ENCODE assay signal across 17 cellular contexts in the genomic region with DNA sequence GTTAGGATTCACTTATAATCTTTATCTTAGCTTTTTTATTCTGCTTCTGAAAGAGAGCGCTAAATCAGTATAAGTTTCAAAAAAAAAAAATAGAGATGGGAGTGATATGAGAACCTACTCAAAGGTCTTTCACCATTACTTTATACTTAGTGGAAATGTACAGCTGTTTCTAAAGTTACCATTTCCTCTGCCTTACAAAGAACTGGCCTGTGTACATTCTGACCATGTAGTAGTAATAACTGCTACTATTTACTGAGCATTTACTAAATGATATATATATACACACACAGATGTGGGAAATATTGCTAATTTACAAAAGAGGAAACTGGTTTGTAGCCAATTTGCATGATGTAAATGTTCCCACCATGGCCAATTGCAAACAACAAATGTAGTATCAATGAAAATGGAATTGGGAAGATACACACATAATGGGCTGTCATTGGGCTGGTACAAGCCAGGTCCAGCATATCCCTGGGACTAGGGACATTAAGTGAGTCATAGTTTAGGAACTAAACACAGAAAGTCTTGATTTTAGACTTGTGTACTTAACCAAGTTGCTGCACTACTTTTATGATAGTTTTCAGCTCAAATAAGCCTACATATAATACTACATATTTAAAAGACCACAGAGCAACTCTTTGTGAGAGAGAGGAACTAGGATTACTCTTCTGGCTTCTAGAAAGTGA.
DNase-seq lines count a peak whose midpoint lies in the region; ATAC-seq, FAIRE-seq and TF ChIP-seq lines count a peak whose summit lies in the region.
"Had no signal": no experiment of that assay in that cellular context is flagged by ENCODE, and none has a peak within 500 bp of the region (broad histone marks: within the 10 kb centered on the region; RNA-seq: fewer than 3 reads in every experiment).

No MANE protein-coding gene starts in this region.

- H3K4me1 ChIP-seq in mesodermal cell (ENCODE audit: control insufficient read depth, insufficient read depth, low read length, poor library complexity, severe bottlenecking) (no peaks in the 10 kb centered on the region), tibial nerve (no peaks in the 10 kb centered on the region)
- H3K4me1 ChIP-seq in CD8-positive, alpha-beta T cell (ENCODE audit: insufficient read depth, low read length), result no peaks in the 10 kb centered on the region

- POLR2A ChIA-PET in CD8-positive, alpha-beta T cell (lab: Charles Lee), result interaction anchor here (0.6 kb wide), 1 partner anchor 242 kb away, joined by 3 read pairs; no protein-coding TSS in a partner anchor

- H3K4me3 ChIP-seq in mesodermal cell (ENCODE audit: extremely low read depth, insufficient read depth, low read length, poor library complexity, severe bottlenecking) (no peak overlapping the region), tibial nerve (no peak overlapping the region)
- no peak overlapping the region for H3K4me3 ChIP-seq in CD8-positive, alpha-beta T cell (ENCODE audit: low read depth, low read length)

- TF ChIP-seq EP300 in tibial nerve (IDR thresholded peaks at IDR 0.05), result no peak

- TF ChIP-seq CTCF in chondrocyte (IDR thresholded peaks at IDR 0.05), result no peak
- TF ChIP-seq CTCF in tibial nerve (IDR thresholded peaks at IDR 0.05), result no peak
- no peak for TF ChIP-seq CTCF in CD8-positive, alpha-beta T cell (IDR thresholded peaks at IDR 0.05)

- H3K27ac ChIP-seq in mesodermal cell (ENCODE audit: low read depth, low read length, severe bottlenecking) (peak overlapping the region; percentile 11), tibial nerve (no peak overlapping the region)
- no peak overlapping the region for H3K27ac ChIP-seq in CD8-positive, alpha-beta T cell (ENCODE audit: low read depth, low read length)

- CTCF ChIA-PET in CD8-positive, alpha-beta T cell (lab: Charles Lee), result interaction anchor here (0.7 kb wide), 1 partner anchor 961 kb away, joined by 3 read pairs; no protein-coding TSS in a partner anchor

- peak overlapping the region; percentile 67 for H3K27ac Mint-ChIP-seq in chondrocyte (ENCODE audit: unreplicated experiment)
- no peak overlapping the region for H3K27ac Mint-ChIP-seq in CD8-positive, alpha-beta T cell
- H3K27ac Mint-ChIP-seq: B cell; CD4-positive, CD25-positive, alpha-beta regulatory T cell had no signal

- WGBS in mesodermal cell (ENCODE audit: insufficient coverage in 2 of 2), 2 experiments, result no CpG with 5 or more reads among the region's 1 CpG
- WGBS in tibial nerve, 2 donors, result 97 to 98% methylated on average over 1 of the region's 1 CpG

- H3K36me3 Mint-ChIP-seq in chondrocyte (ENCODE audit: low read depth), result peaks cover 31% of the 10 kb centered on the region
- peaks cover 67% of the 10 kb centered on the region for H3K36me3 Mint-ChIP-seq in CD8-positive, alpha-beta T cell

- intact Hi-C loops in CD8-positive, alpha-beta T cell (cut with DNase I, micrococcal nuclease), result no loop called here

- peaks cover 52% of the 10 kb centered on the region for H3K36me3 ChIP-seq in mesodermal cell (ENCODE audit: control insufficient read depth, insufficient read depth, low read length)
- peaks cover 0 to 94% (median 3%) of the 10 kb centered on the region in 3 donors for H3K36me3 ChIP-seq in tibial nerve
- peaks cover 4% of the 10 kb centered on the region for H3K36me3 ChIP-seq in CD8-positive, alpha-beta T cell (ENCODE audit: insufficient read depth, low read length)

- DNase-seq in EL, result peak; percentile 13
- DNase-seq in M059J (ENCODE audit: low read depth), result peak; percentile 32
- no peak for DNase-seq in chondrocyte (ENCODE audit: low spot score)
- no peak for DNase-seq in DMS79 treated with DMSO at 0.1 percent for 48 hours (lab: John Stamatoyannopoulos, UW)
- DNase-seq in tibial nerve (ENCODE audit: low spot score in 2 of 2), result no peak
- no peak for DNase-seq in CD8-positive, alpha-beta T cell
- no peak for DNase-seq in GM12892 (ENCODE audit: insufficient read length)
- DNase-seq: GOT3, NCI-H1417, NCI-H2029, NCI-H2171, NCI-H446, NCI-H69, RPMI8226 had no signal

- TF ChIP-seq POLR2A in tibial nerve (IDR thresholded peaks at IDR 0.05), result no peak
- TF ChIP-seq POLR2A in GM12892 (IDR thresholded peaks at IDR 0.05; ENCODE audit: low read depth, low read length), result no peak

- no peaks in the 10 kb centered on the region for H3K27me3 ChIP-seq in tibial nerve
- no peaks in the 10 kb centered on the region for H3K27me3 ChIP-seq in CD8-positive, alpha-beta T cell (ENCODE audit: insufficient read depth, low read length)

- H3K4me1 Mint-ChIP-seq in chondrocyte (ENCODE audit: low read depth), result peaks cover 9% of the 10 kb centered on the region
- H3K4me1 Mint-ChIP-seq in CD8-positive, alpha-beta T cell (ENCODE audit: low read depth), result no peaks in the 10 kb centered on the region
- H3K4me1 Mint-ChIP-seq: B cell had no signal

- H3K27me3 Mint-ChIP-seq in chondrocyte (ENCODE audit: low read depth), result no peaks in the 10 kb centered on the region
- H3K27me3 Mint-ChIP-seq in CD8-positive, alpha-beta T cell (ENCODE audit: low read depth), result no peaks in the 10 kb centered on the region
- H3K27me3 Mint-ChIP-seq: B cell; CD4-positive, CD25-positive, alpha-beta regulatory T cell had no signal

- H3K4me3 Mint-ChIP-seq in chondrocyte (ENCODE audit: unreplicated experiment), result no peak overlapping the region
- H3K4me3 Mint-ChIP-seq in CD8-positive, alpha-beta T cell, result no peak overlapping the region
- H3K4me3 Mint-ChIP-seq: B cell had no signal

- H3K9me3 Mint-ChIP-seq in chondrocyte (ENCODE audit: low read depth), result no peaks in the 10 kb centered on the region
- H3K9me3 Mint-ChIP-seq in CD8-positive, alpha-beta T cell, result peaks cover 23% of the 10 kb centered on the region

- H3K9me3 ChIP-seq in mesodermal cell (ENCODE audit: control insufficient read depth, low read length), result no peaks in the 10 kb centered on the region
- peaks cover 0 to 4% (median 0%) of the 10 kb centered on the region in 4 donors for H3K9me3 ChIP-seq in tibial nerve
- no peaks in the 10 kb centered on the region for H3K9me3 ChIP-seq in CD8-positive, alpha-beta T cell (ENCODE audit: low read length)

- ATAC-seq in CD8-positive, alpha-beta T cell, result no peak

- no peak for FAIRE-seq in GM12892 (lab: Jason Lieb, UNC)

Comparison
In these comparisons a context has a peak if more than half of its experiments do, and no peak if none do; other contexts are left out.
1. DNase-seq: peak in EL (single experiment) and M059J (single experiment); none in chondrocyte (single experiment), DMS79 treated with DMSO at 0.1 percent for 48 hours (single experiment), tibial nerve (0 of 2), CD8-positive, alpha-beta T cell (0 of 7) and GM12892 (single experiment).